ENCODE assay signal across 1 cellular context in genomic region chr1:179866616-179867015, GRCh38.
TF ChIP-seq lines count a peak whose summit lies in the region.

No MANE protein-coding gene starts in this region.

TF ChIP-seq in SK-N-SH, 30 proteins besides CTCF, POLR2A, EP300 and RAD21 (continued from another document):
- TF ChIP-seq JUND (IDR thresholded peaks at IDR 0.05) (no peak), SIN3A (IDR thresholded peaks at IDR 0.05; ENCODE audit: borderline replicate concordance, low read depth, low read length) (no peak)
TF ChIP-seq in SK-N-SH: peak in this region for 0.
